18 cellular contexts compared by ENCODE assay signal in genomic region chr2:9806298-9806610, GRCh38.
"Had no signal": no experiment of that assay in that cellular context is flagged by ENCODE, and none has a peak within 500 bp of the region (broad histone marks: within the 10 kb centered on the region; RNA-seq: fewer than 3 reads in every experiment).

No MANE protein-coding gene starts in this region.

- H3K9me3 Mint-ChIP-seq: activated naive CD4-positive, alpha-beta T cell treated with anti-CD3 and anti-CD28 coated beads, Interleukin-2, amount 50 U/mL, for 24 hours; activated naive CD8-positive, alpha-beta T cell treated with anti-CD3 and anti-CD28 coated beads, Interleukin-2, amount 50 U/mL, for 24 hours; activated T-helper 1 cell treated with anti-CD3 and anti-CD28 coated beads, Interleukin-12 subunit alpha, Interleukin-12 subunit beta, Interleukin-2, Interleukin-4 antibody, amounts not matched to agents 30 ng/mL and 10 ng/mL and 1 ng/mL, durations not matched to agents 14 hours and 24 hours and 36 hours; naive thymus-derived CD8-positive, alpha-beta T cell; neural progenitor cell; type B pancreatic cell had no signal

- H3K27me3 ChIP-seq: breast epithelium, gastrocnemius medialis, neural progenitor cell, uterus had no signal

- DNase-seq: activated CD4-positive, alpha-beta T cell treated with anti-CD3 and anti-CD28 coated beads, Interleukin-2, amount 50 U/mL, for 4 hours; activated gamma-delta T cell; activated naive CD8-positive, alpha-beta T cell treated with anti-CD3 and anti-CD28 coated beads, Interleukin-2, amount 50 U/mL, for 24 hours; central memory CD4-positive, alpha-beta T cell; gastrocnemius medialis; glutamatergic neuron; mammary epithelial cell; naive thymus-derived CD8-positive, alpha-beta T cell; right cardiac atrium; stimulated activated naive CD4-positive, alpha-beta T cell treated with Interleukin-2 at 50 U/mL for 16 hours; T-helper 17 cell; T1000; uterus had no signal

- H3K9ac ChIP-seq: neural progenitor cell had no signal

- H3K4me2 ChIP-seq: neural progenitor cell had no signal

- H3K36me3 ChIP-seq: breast epithelium, gastrocnemius medialis, neural progenitor cell, uterus had no signal

- H3K4me3 Mint-ChIP-seq: activated naive CD4-positive, alpha-beta T cell treated with anti-CD3 and anti-CD28 coated beads, Interleukin-2, amount 50 U/mL, for 24 hours; activated naive CD8-positive, alpha-beta T cell treated with anti-CD3 and anti-CD28 coated beads, Interleukin-2, amount 50 U/mL, for 24 hours; activated T-helper 1 cell treated with anti-CD3 and anti-CD28 coated beads, Interleukin-12 subunit alpha, Interleukin-12 subunit beta, Interleukin-2, Interleukin-4 antibody, amounts not matched to agents 30 ng/mL and 10 ng/mL and 1 ng/mL, durations not matched to agents 14 hours and 24 hours and 36 hours; naive thymus-derived CD8-positive, alpha-beta T cell; neural progenitor cell; T-helper 17 cell; type B pancreatic cell had no signal

- H3K27me3 Mint-ChIP-seq: activated naive CD4-positive, alpha-beta T cell treated with anti-CD3 and anti-CD28 coated beads, Interleukin-2, amount 50 U/mL, for 24 hours; activated naive CD8-positive, alpha-beta T cell treated with anti-CD3 and anti-CD28 coated beads, Interleukin-2, amount 50 U/mL, for 24 hours; T-helper 17 cell; type B pancreatic cell had no signal

- H3K4me1 Mint-ChIP-seq: activated naive CD4-positive, alpha-beta T cell treated with anti-CD3 and anti-CD28 coated beads, Interleukin-2, amount 50 U/mL, for 24 hours; naive thymus-derived CD8-positive, alpha-beta T cell had no signal

- H2AFZ ChIP-seq: neural progenitor cell had no signal

- H3K9me3 ChIP-seq: breast epithelium, gastrocnemius medialis, uterus had no signal

- H3K4me3 ChIP-seq: breast epithelium, gastrocnemius medialis, neural progenitor cell, uterus had no signal

- H3K27ac ChIP-seq: breast epithelium, gastrocnemius medialis, neural progenitor cell, uterus had no signal

- H3K27ac Mint-ChIP-seq: activated naive CD4-positive, alpha-beta T cell treated with anti-CD3 and anti-CD28 coated beads, Interleukin-2, amount 50 U/mL, for 24 hours; activated naive CD8-positive, alpha-beta T cell treated with anti-CD3 and anti-CD28 coated beads, Interleukin-2, amount 50 U/mL, for 24 hours; activated T-helper 1 cell treated with anti-CD3 and anti-CD28 coated beads, Interleukin-12 subunit alpha, Interleukin-12 subunit beta, Interleukin-2, Interleukin-4 antibody, amounts not matched to agents 30 ng/mL and 10 ng/mL and 1 ng/mL, durations not matched to agents 14 hours and 24 hours and 36 hours; neural progenitor cell; T-helper 17 cell had no signal

- H3K36me3 Mint-ChIP-seq: activated naive CD4-positive, alpha-beta T cell treated with anti-CD3 and anti-CD28 coated beads, Interleukin-2, amount 50 U/mL, for 24 hours; naive thymus-derived CD8-positive, alpha-beta T cell; neural progenitor cell; type B pancreatic cell had no signal

- H3K4me1 ChIP-seq: uterus had no signal
